ENCODE assay signal across 1 cellular context in the genomic region with DNA sequence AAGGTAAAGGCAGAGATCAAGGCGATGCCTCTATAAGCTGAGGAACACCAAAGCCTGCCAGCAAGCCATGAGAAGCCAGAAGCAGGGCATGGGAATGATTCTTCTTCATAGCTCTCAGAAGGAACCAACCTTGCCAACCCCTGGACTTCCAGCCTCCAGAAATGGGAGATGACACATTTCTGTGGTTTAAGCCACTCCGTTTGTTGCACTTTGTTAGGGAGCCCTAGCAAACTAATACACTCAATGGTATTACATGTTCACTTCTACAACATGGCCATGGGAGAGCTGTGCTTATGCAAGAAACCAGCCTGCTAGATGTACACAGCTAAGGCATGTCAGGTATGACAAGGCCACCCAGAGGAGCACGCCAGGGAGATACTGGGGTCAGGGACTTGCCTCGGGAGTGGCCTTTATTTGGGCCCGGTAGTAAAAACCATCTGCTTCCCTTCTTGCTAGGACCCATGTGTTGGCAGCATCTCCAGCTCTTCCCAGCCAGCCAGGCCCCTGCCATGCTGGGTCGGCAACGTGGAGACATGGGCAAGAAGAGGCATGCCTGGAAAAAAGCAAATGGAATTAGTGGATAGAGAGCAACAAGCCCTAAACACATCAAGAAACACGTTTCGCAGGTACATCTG.
TF ChIP-seq lines count a peak whose summit lies in the region.

No MANE protein-coding gene starts in this region.

TF ChIP-seq in H1, 55 proteins besides CTCF, POLR2A, EP300 and RAD21:
- TF ChIP-seq CBX5 (IDR thresholded peaks at IDR 0.05; ENCODE audit: low read depth, low read length) = no peak
- TF ChIP-seq SRF (IDR thresholded peaks at IDR 0.05; ENCODE audit: low read depth, low read length) = no peak
- TF ChIP-seq, protein P1, sequence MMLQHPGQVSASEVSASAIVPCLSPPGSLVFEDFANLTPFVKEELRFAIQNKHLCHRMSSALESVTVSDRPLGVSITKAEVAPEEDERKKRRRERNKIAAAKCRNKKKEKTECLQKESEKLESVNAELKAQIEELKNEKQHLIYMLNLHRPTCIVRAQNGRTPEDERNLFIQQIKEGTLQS (IDR thresholded peaks at IDR 0.05; ENCODE audit: insufficient read depth, low read depth, low read length) = no peak
- TF ChIP-seq SAP30 (IDR thresholded peaks at IDR 0.05; ENCODE audit: insufficient read depth, insufficient replicate concordance, low read length) = no peak
- TF ChIP-seq SP2 (IDR thresholded peaks at IDR 0.05; ENCODE audit: low read length) = no peak
- TF ChIP-seq, protein P2, sequence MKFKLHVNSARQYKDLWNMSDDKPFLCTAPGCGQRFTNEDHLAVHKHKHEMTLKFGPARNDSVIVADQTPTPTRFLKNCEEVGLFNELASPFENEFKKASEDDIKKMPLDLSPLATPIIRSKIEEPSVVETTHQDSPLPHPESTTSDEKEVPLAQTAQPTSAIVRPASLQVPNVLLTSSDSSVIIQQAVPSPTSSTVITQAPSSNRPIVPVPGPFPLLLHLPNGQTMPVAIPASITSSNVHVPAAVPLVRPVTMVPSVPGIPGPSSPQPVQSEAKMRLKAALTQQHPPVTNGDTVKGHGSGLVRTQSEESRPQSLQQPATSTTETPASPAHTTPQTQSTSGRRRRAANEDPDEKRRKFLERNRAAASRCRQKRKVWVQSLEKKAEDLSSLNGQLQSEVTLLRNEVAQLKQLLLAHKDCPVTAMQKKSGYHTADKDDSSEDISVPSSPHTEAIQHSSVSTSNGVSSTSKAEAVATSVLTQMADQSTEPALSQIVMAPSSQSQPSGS (IDR thresholded peaks at IDR 0.05; ENCODE audit: low read length) = no peak
